9 cellular contexts compared by ENCODE assay signal in the genomic region with DNA sequence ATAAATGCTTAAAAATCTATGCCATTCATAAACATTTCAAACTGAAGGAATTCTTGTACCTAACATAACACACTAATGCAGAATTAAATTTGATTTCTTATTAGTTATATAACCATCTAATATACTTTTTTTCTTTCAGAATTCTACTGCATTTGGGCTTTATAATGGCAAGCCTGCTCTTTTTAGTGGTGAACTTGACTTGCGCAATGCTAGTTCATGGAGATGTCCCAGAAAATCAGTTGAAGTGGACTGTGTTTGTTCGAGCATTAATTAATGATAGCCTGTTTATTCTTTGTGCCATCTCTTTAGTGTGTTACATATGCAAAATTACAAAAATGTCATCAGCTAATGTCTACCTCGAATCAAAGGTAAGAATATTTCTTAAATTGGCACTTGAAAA.
"Had no signal": no experiment of that assay in that cellular context is flagged by ENCODE, and none has a peak within 500 bp of the region (broad histone marks: within the 10 kb centered on the region; RNA-seq: fewer than 3 reads in every experiment).

No MANE protein-coding gene starts in this region.

- H3K27ac ChIP-seq: KMS-11 had no signal

- FAIRE-seq: HTR-8/SVneo had no signal

- DNase-seq: H7, HFFc6, Karpas-422, KBM-7 had no signal

- H3K9ac ChIP-seq: KMS-11 had no signal

- H3K4me3 ChIP-seq: GM23338, HAP-1 had no signal

- H3K36me3 ChIP-seq: HAP-1 had no signal

- H2AFZ ChIP-seq: GM23338 had no signal

- H3K4me1 ChIP-seq: HAP-1 had no signal

- ATAC-seq: GM23338, HCT116 had no signal

- H3K4me2 ChIP-seq: GM23338, KMS-11 had no signal
